25 cellular contexts compared by ENCODE assay signal in genomic region chr5:75062925-75063531, GRCh38. TPM values are rescaled to one million over a fixed set of nuclear protein-coding genes. Genes with fewer than 3 reads are reported as not detected.
DNase-seq lines count a peak whose midpoint lies in the region; ATAC-seq, FAIRE-seq and TF ChIP-seq lines count a peak whose summit lies in the region.
"Had no signal": no experiment of that assay in that cellular context is flagged by ENCODE, and none has a peak within 500 bp of the region (broad histone marks: within the 10 kb centered on the region; RNA-seq: fewer than 3 reads in every experiment).

No MANE protein-coding gene starts in this region.

- SMC1A ChIA-PET in GM12878 (lab: Charles Lee; ENCODE audit: uncharacterized antibody, unreplicated experiment): no interaction called here

- peaks cover 8% of the 10 kb centered on the region; the same call in 1 of the 2 replicates for H3K4me1 ChIP-seq in GM12878 (ENCODE audit: control insufficient read depth, insufficient read depth, low read length)
- no peaks in the 10 kb centered on the region for H3K4me1 ChIP-seq in osteoblast (ENCODE audit: insufficient read depth, low read length)
- H3K4me1 ChIP-seq: psoas muscle had no signal

- DNase-seq in activated CD8-positive, alpha-beta T cell treated with anti-CD3 and anti-CD28 coated beads for 36 hours: no peak
- DNase-seq in activated CD8-positive, alpha-beta T cell treated with anti-CD3 and anti-CD28 coated beads, Interleukin-2, amount 10 ng/mL, durations not matched to agents 7 days and 5 days: no peak
- DNase-seq in GM12878 (ENCODE audit: low read depth, low spot score) (no peak), NCI-H82 (lab: John Stamatoyannopoulos, UW) (no peak), SKM-1 treated with dmso at 0.1 percent for 144 hours (lab: John Stamatoyannopoulos, UW; ENCODE audit: unreplicated experiment) (no peak), osteoblast (ENCODE audit: insufficient read length, low spot score, missing footprints) (no peak)
- DNase-seq: brain microvascular endothelial cell; DMS53; effector memory CD4-positive, alpha-beta T cell; foreskin fibroblast; KG1; left colon; NCI-H146; NCI-H2171; psoas muscle; SHP77 treated with DMSO at 0.1 percent for 48 hours; stimulated activated CD8-positive, alpha-beta memory T cell treated with anti-CD3 and anti-CD28 coated beads, Interleukin-4, amount 100 ng/mL, for 48 hours; SW 1271 had no signal

- peaks cover 62% of the 10 kb centered on the region for H3K4me1 Mint-ChIP-seq in activated CD8-positive, alpha-beta T cell treated with anti-CD3 and anti-CD28 coated beads for 36 hours (ENCODE audit: low read depth)
- H3K4me1 Mint-ChIP-seq in activated CD8-positive, alpha-beta T cell treated with anti-CD3 and anti-CD28 coated beads, Interleukin-2, amount 10 ng/mL, durations not matched to agents 7 days and 5 days (ENCODE audit: low read depth): peaks cover 51% of the 10 kb centered on the region
- H3K4me1 Mint-ChIP-seq: memory B cell had no signal

- H3K36me3 ChIP-seq in GM12878 (ENCODE audit: control insufficient read depth in 2 of 2, insufficient read depth in 2 of 2, low read length in 1 of 2) (no peaks in the 10 kb centered on the region), osteoblast (ENCODE audit: insufficient read depth, low read length) (no peaks in the 10 kb centered on the region)
- H3K36me3 ChIP-seq: brain microvascular endothelial cell, neutrophil had no signal

- no peak overlapping the region for H3K9ac ChIP-seq in GM12878 (ENCODE audit: control insufficient read depth, insufficient read depth, low read length)

- POLR2A ChIA-PET in activated CD8-positive, alpha-beta T cell treated with anti-CD3 and anti-CD28 coated beads for 36 hours (lab: Charles Lee): interaction anchor here (1.3 kb wide), 2 partner anchors 9 to 173 kb away, joined by 3 read pairs; partner anchors contain the start of gene ANKRD31
- POLR2A ChIA-PET in activated CD8-positive, alpha-beta T cell treated with anti-CD3 and anti-CD28 coated beads, Interleukin-2, amount 10 ng/mL, durations not matched to agents 7 days and 5 days (lab: Charles Lee): interaction anchor here (0.6 to 1.0 kb wide), 2 partner anchors 9 to 11 kb away, joined by 3 read pairs; partner anchors contain the start of gene GCNT4
- POLR2A ChIA-PET in GM12878 (lab: Charles Lee): no interaction called here

- H3K27me3 Mint-ChIP-seq in activated CD8-positive, alpha-beta T cell treated with anti-CD3 and anti-CD28 coated beads for 36 hours: no peaks in the 10 kb centered on the region
- no peaks in the 10 kb centered on the region for H3K27me3 Mint-ChIP-seq in activated CD8-positive, alpha-beta T cell treated with anti-CD3 and anti-CD28 coated beads, Interleukin-2, amount 10 ng/mL, durations not matched to agents 7 days and 5 days (ENCODE audit: low read depth)

- no TSS peak for BruUV-seq in GM12878 (replicated peaks; lab: Mats Ljungman, UMichigan)

- RAD21 ChIA-PET in GM12878 (lab: Charles Lee; ENCODE audit: unreplicated experiment): no interaction called here

- no peaks in the 10 kb centered on the region for H3K79me2 ChIP-seq in GM12878 (ENCODE audit: control insufficient read depth, insufficient read depth, low read length)
- no peaks in the 10 kb centered on the region for H3K79me2 ChIP-seq in osteoblast (ENCODE audit: insufficient read depth, low read length)

- H4K20me1 ChIP-seq in GM12878 (ENCODE audit: control insufficient read depth, insufficient read depth) (no peaks in the 10 kb centered on the region), osteoblast (ENCODE audit: insufficient read depth, low read length) (no peaks in the 10 kb centered on the region)

- ATAC-seq in activated CD8-positive, alpha-beta T cell treated with anti-CD3 and anti-CD28 coated beads for 36 hours: no peak
- no peak for ATAC-seq in activated CD8-positive, alpha-beta T cell treated with anti-CD3 and anti-CD28 coated beads, Interleukin-2, amount 10 ng/mL, durations not matched to agents 7 days and 5 days
- ATAC-seq in GM18502 (IDR thresholded peaks at IDR 0.05; ENCODE audit: poor library complexity, unreplicated experiment) (peak; percentile 58), HG02885 (IDR thresholded peaks at IDR 0.05; ENCODE audit: poor library complexity, unreplicated experiment) (peak; percentile 70), GM12878 (no peak)
- ATAC-seq: activated CD4-positive, CD25-positive, alpha-beta regulatory T cell treated with anti-CD3 and anti-CD28 coated beads, Interleukin-2, amount 50 U/mL, for 24 hours; left colon; Panc1; psoas muscle had no signal

- no peaks in the 10 kb centered on the region for H3K9me3 ChIP-seq in GM12878 (replicated peaks; ENCODE audit: control insufficient read depth, insufficient read depth, low read length)
- no peaks in the 10 kb centered on the region for H3K9me3 ChIP-seq in osteoblast (ENCODE audit: low read depth, low read length)
- H3K9me3 ChIP-seq: neutrophil, psoas muscle had no signal

- peaks cover 14% of the 10 kb centered on the region for H3K36me3 Mint-ChIP-seq in activated CD8-positive, alpha-beta T cell treated with anti-CD3 and anti-CD28 coated beads for 36 hours (ENCODE audit: low read depth)
- no peaks in the 10 kb centered on the region for H3K36me3 Mint-ChIP-seq in activated CD8-positive, alpha-beta T cell treated with anti-CD3 and anti-CD28 coated beads, Interleukin-2, amount 10 ng/mL, durations not matched to agents 7 days and 5 days (ENCODE audit: low read depth)
- H3K36me3 Mint-ChIP-seq: memory B cell had no signal

- peaks cover 8% of the 10 kb centered on the region for H3K9me3 Mint-ChIP-seq in activated CD8-positive, alpha-beta T cell treated with anti-CD3 and anti-CD28 coated beads for 36 hours
- H3K9me3 Mint-ChIP-seq in activated CD8-positive, alpha-beta T cell treated with anti-CD3 and anti-CD28 coated beads, Interleukin-2, amount 10 ng/mL, durations not matched to agents 7 days and 5 days (ENCODE audit: insufficient read depth): no peaks in the 10 kb centered on the region

- no peak overlapping the region for H2AFZ ChIP-seq in GM12878 (ENCODE audit: control insufficient read depth, low read depth, low read length)
- H2AFZ ChIP-seq in osteoblast (ENCODE audit: low read length): no peak overlapping the region

- CTCF ChIA-PET in activated CD8-positive, alpha-beta T cell treated with anti-CD3 and anti-CD28 coated beads for 36 hours (lab: Charles Lee): interaction anchor here (1.5 to 1.6 kb wide), 2 partner anchors 11 to 13 kb away, joined by 4 to 6 read pairs; partner anchors contain the start of gene GCNT4
- CTCF ChIA-PET in activated CD8-positive, alpha-beta T cell treated with anti-CD3 and anti-CD28 coated beads, Interleukin-2, amount 10 ng/mL, durations not matched to agents 7 days and 5 days (lab: Charles Lee): interaction anchor here (1.5 kb wide), 1 partner anchor 13 kb away, joined by 9 read pairs; no protein-coding TSS in a partner anchor
- CTCF ChIA-PET in GM12878 (lab: Yijun Ruan, JAX): no interaction called here

- intact Hi-C loops in activated CD8-positive, alpha-beta T cell treated with anti-CD3 and anti-CD28 coated beads for 36 hours (cut with micrococcal nuclease): no loop called here
- intact Hi-C loops in GM12878 (cut with micrococcal nuclease; ENCODE audit: unreplicated experiment): no loop called here

- WGBS in GM12878 (ENCODE audit: insufficient coverage, insufficient replicate concordance, low lambda C conversion rate, missing lambda C conversion rate): 50% methylated on average over 2 of the region's 2 CpGs

- TF ChIP-seq RAD21 in GM12878 (IDR thresholded peaks at IDR 0.05; ENCODE audit: insufficient read depth, low read depth, low read length): no peak

- peak overlapping the region; percentile 81 for H3K27ac Mint-ChIP-seq in activated CD8-positive, alpha-beta T cell treated with anti-CD3 and anti-CD28 coated beads for 36 hours
- no peak overlapping the region for H3K27ac Mint-ChIP-seq in activated CD8-positive, alpha-beta T cell treated with anti-CD3 and anti-CD28 coated beads, Interleukin-2, amount 10 ng/mL, durations not matched to agents 7 days and 5 days
- H3K27ac Mint-ChIP-seq: memory B cell had no signal

- H3K27ac ChIP-seq in GM12878 (ENCODE audit: control insufficient read depth, insufficient read depth): no peak overlapping the region
- no peak overlapping the region for H3K27ac ChIP-seq in osteoblast (ENCODE audit: low read depth, low read length)
- H3K27ac ChIP-seq: brain microvascular endothelial cell, neutrophil, psoas muscle had no signal

- no peaks in the 10 kb centered on the region for H3K27me3 ChIP-seq in GM12878 (replicated peaks in 1 of 2; ENCODE audit: control insufficient read depth in 2 of 2, insufficient read depth in 2 of 2, low read length in 1 of 2)
- no peaks in the 10 kb centered on the region for H3K27me3 ChIP-seq in osteoblast (ENCODE audit: insufficient read depth, low read length)
- H3K27me3 ChIP-seq: brain microvascular endothelial cell had no signal

- no peak overlapping the region for H3K4me3 Mint-ChIP-seq in activated CD8-positive, alpha-beta T cell treated with anti-CD3 and anti-CD28 coated beads for 36 hours
- H3K4me3 Mint-ChIP-seq in activated CD8-positive, alpha-beta T cell treated with anti-CD3 and anti-CD28 coated beads, Interleukin-2, amount 10 ng/mL, durations not matched to agents 7 days and 5 days: no peak overlapping the region
- H3K4me3 Mint-ChIP-seq: memory B cell had no signal

- in situ Hi-C loops in GM12878 (cut with MboI): no loop called here

- H3K4me2 ChIP-seq in GM12878 (ENCODE audit: control insufficient read depth, insufficient read depth): no peak overlapping the region
- no peak overlapping the region for H3K4me2 ChIP-seq in osteoblast (ENCODE audit: insufficient read depth, low read length)

- TF ChIP-seq POLR2A in GM12878 (IDR thresholded peaks at IDR 0.05; ENCODE audit: low read depth, low read length): no peak

- TF ChIP-seq EP300 in GM12878 (IDR thresholded peaks at IDR 0.05; ENCODE audit: borderline replicate concordance in 1 of 2, control insufficient read depth in 1 of 2, low read depth in 2 of 2, low read length in 2 of 2): no peak

- TF ChIP-seq CTCF in activated CD8-positive, alpha-beta T cell treated with anti-CD3 and anti-CD28 coated beads for 36 hours (IDR thresholded peaks at IDR 0.05): no peak
- TF ChIP-seq CTCF in GM12878 (IDR thresholded peaks at IDR 0.05 in 2 of 3, conservative IDR thresholded peaks at IDR 0.05 in 1 of 3; ENCODE audit: control insufficient read depth in 2 of 3, extremely low read depth in 1 of 3, insufficient read depth in 1 of 3, low read depth in 3 of 3, low read length in 3 of 3) (no peak), osteoblast (IDR thresholded peaks at IDR 0.05; ENCODE audit: extremely low read depth, low read depth, low read length) (no peak)

- H3K4me3 ChIP-seq in GM12878 (no peak overlapping the region), osteoblast (ENCODE audit: insufficient read depth, low read length) (no peak overlapping the region)
- H3K4me3 ChIP-seq: psoas muscle had no signal

- no peak for FAIRE-seq in GM12878 (lab: Jason Lieb, UNC)

RNA-seq across cellular contexts. Expression of gene GCNT4, which starts 10.7 kb away (rescaled TPM):
- total RNA-seq in activated CD8-positive, alpha-beta T cell treated with anti-CD3 and anti-CD28 coated beads for 36 hours: 1 to 10 TPM; 2.1 to 2.4 TPM
- 1 to 10 TPM; 1.9 to 2.1 TPM for total RNA-seq in activated CD8-positive, alpha-beta T cell treated with anti-CD3 and anti-CD28 coated beads, Interleukin-2, amount 10 ng/mL, durations not matched to agents 7 days and 5 days
- not detected in 2 replicates for total RNA-seq in GM12878 (2013; cell fraction: nucleolus; rRNA removed)
- total RNA-seq in GM12878 (2014; rRNA removed) (not detected in 2 replicates), GM12878 (2014; rRNA removed; fragmentation: Illumina TruSeq; extraction: Trizol) (not detected in 2 replicates), GM12878 (2021) (0.03 TPM in 1 of 2 replicates, not detected in the other), osteoblast (2.5 and 2.7 TPM in 2 replicates)
- polyA plus RNA-seq in GM12878 (2011; ENCODE audit: low read depth): not detected
- polyA plus RNA-seq in GM12878 (2011; rRNA removed) (not detected in 2 replicates), GM12878 (2014; fragmentation: Illumina TruSeq; extraction: Trizol) (not detected in 2 replicates), GM12878 (2014; fragmentation: Nextera tagmentation; extraction: Ambion mirVana) (not detected), GM12878 (2014; rRNA removed) (not detected in 2 replicates), GM12878 (2016; fragmentation: Nextera tagmentation; extraction: Ambion mirVana) (under 1 TPM in 1 of 2 experiments, not detected in 1; 0.04 TPM)
- polyA plus RNA-seq in GM12878 (2011; cell fraction: cytosol; rRNA removed): not detected in 2 replicates
- polyA plus RNA-seq in GM12878 (2011; cell fraction: nucleus; rRNA removed): not detected in 2 replicates
- 0.04 and 0.11 TPM in 2 replicates for polyA plus RNA-seq in GM12878 (2012)
- polyA minus RNA-seq in GM12878 (2011; rRNA and poly(A)+ RNA removed): not detected in 2 replicates
- not detected in 2 replicates for polyA minus RNA-seq in GM12878 (2011; cell fraction: cytosol; rRNA and poly(A)+ RNA removed)
- not detected in 2 replicates for polyA minus RNA-seq in GM12878 (2011; cell fraction: nucleus; rRNA and poly(A)+ RNA removed)
- total RNA-seq: HT1080 had no signal

Comparison
In these comparisons a context has a peak if more than half of its experiments do, and no peak if none do; other contexts are left out.
1. ATAC-seq: peak in GM18502 (single experiment) and HG02885 (single experiment); none in activated CD8-positive, alpha-beta T cell treated with anti-CD3 and anti-CD28 coated beads for 36 hours (single experiment), activated CD8-positive, alpha-beta T cell treated with anti-CD3 and anti-CD28 coated beads, Interleukin-2, amount 10 ng/mL, durations not matched to agents 7 days and 5 days (single experiment) and GM12878 (single experiment).